In genomic region chr3:189805375-189806067, GRCh38 we compare ENCODE assay signal across 15 cellular contexts.
DNase-seq lines count a peak whose midpoint lies in the region; ATAC-seq, FAIRE-seq and TF ChIP-seq lines count a peak whose summit lies in the region.
"Had no signal": no experiment of that assay in that cellular context is flagged by ENCODE, and none has a peak within 500 bp of the region (broad histone marks: within the 10 kb centered on the region; RNA-seq: fewer than 3 reads in every experiment).

No MANE protein-coding gene starts in this region.

- H2AFZ ChIP-seq in keratinocyte (ENCODE audit: control insufficient read depth, low read length) = no peak overlapping the region

- DNase-seq in H54 (ENCODE audit: insufficient read length, low spot score) (no peak), RWPE2 (ENCODE audit: low spot score) (no peak), keratinocyte (ENCODE audit: low read depth, low spot score) (no peak), gastrocnemius medialis (no peak), NCI-H2196 treated with DMSO at 0.1 percent for 48 hours (lab: John Stamatoyannopoulos, UW; ENCODE audit: unreplicated experiment) (no peak), NCI-H526 (lab: John Stamatoyannopoulos, UW) (no peak)
- no peak for DNase-seq in activated CD8-positive, alpha-beta T cell treated with anti-CD3 and anti-CD28 coated beads, Interleukin-2, amount 10 ng/mL, durations not matched to agents 7 days and 5 days
- DNase-seq: CD8-positive, alpha-beta memory T cell; NCI-H1092; NCI-H1694 treated with DMSO at 0.1 percent for 48 hours; NCI-H446 treated with DMSO at 0.1 percent for 48 hours had no signal

- no peaks in the 10 kb centered on the region for H3K4me1 Mint-ChIP-seq in activated CD8-positive, alpha-beta T cell treated with anti-CD3 and anti-CD28 coated beads, Interleukin-2, amount 10 ng/mL, durations not matched to agents 7 days and 5 days (ENCODE audit: low read depth)
- H3K4me1 Mint-ChIP-seq: CD8-positive, alpha-beta memory T cell had no signal

- H3K4me3 ChIP-seq in RWPE2 (ENCODE audit: severe bottlenecking) (no peak overlapping the region), keratinocyte (ENCODE audit: control insufficient read depth in 2 of 3, extremely low read depth in 1 of 3, insufficient read depth in 2 of 3, low read depth in 1 of 3, low read length in 3 of 3) (no peak overlapping the region), gastrocnemius medialis (no peak overlapping the region)
- H3K4me3 ChIP-seq: BLaER1, K562 had no signal

- H3K4me1 ChIP-seq in RWPE2 (ENCODE audit: insufficient read depth, poor library complexity, severe bottlenecking) = peaks cover 11% of the 10 kb centered on the region
- H3K4me1 ChIP-seq in keratinocyte (ENCODE audit: control insufficient read depth, extremely low read depth, insufficient read depth, low read length) = peaks cover 60% of the 10 kb centered on the region
- peaks cover 8 to 24% of the 10 kb centered on the region in 2 donors for H3K4me1 ChIP-seq in gastrocnemius medialis
- H3K4me1 ChIP-seq: BLaER1 had no signal

- H3K36me3 ChIP-seq in RWPE2 (ENCODE audit: low read depth) (peaks cover 78% of the 10 kb centered on the region), keratinocyte (ENCODE audit: control insufficient read depth in 2 of 2, extremely low read depth in 1 of 2, insufficient read depth in 2 of 2, low read length in 2 of 2) (peaks cover 18 to 47% of the 10 kb centered on the region in 2 experiments), gastrocnemius medialis (peaks cover 0 to 4% of the 10 kb centered on the region in 2 donors)
- H3K36me3 ChIP-seq: BLaER1 had no signal

- peaks cover 3% of the 10 kb centered on the region for H4K20me1 ChIP-seq in keratinocyte (ENCODE audit: control insufficient read depth, extremely low read depth, insufficient read depth, low read length)
- H4K20me1 ChIP-seq: BLaER1 had no signal

- H3K9me1 ChIP-seq in keratinocyte (ENCODE audit: control insufficient read depth, extremely low read depth, insufficient read depth, low read length) = peaks cover 2% of the 10 kb centered on the region

- POLR2A ChIA-PET in activated CD8-positive, alpha-beta T cell treated with anti-CD3 and anti-CD28 coated beads, Interleukin-2, amount 10 ng/mL, durations not matched to agents 7 days and 5 days (lab: Charles Lee) = no interaction called here

- H3K9me3 Mint-ChIP-seq in activated CD8-positive, alpha-beta T cell treated with anti-CD3 and anti-CD28 coated beads, Interleukin-2, amount 10 ng/mL, durations not matched to agents 7 days and 5 days (ENCODE audit: insufficient read depth) = no peaks in the 10 kb centered on the region
- H3K9me3 Mint-ChIP-seq: CD8-positive, alpha-beta memory T cell had no signal

- peaks cover 89% of the 10 kb centered on the region for H3K79me2 ChIP-seq in keratinocyte (ENCODE audit: control insufficient read depth, insufficient read depth, low read length)

- dilution Hi-C loops in keratinocyte (cut with MboI; ENCODE audit: extremely low pct_ligation_motif_present, low sequenced_read_pairs) = no loop called here

- H3K27me3 ChIP-seq in RWPE2 (ENCODE audit: insufficient read depth, poor library complexity, severe bottlenecking) = no peaks in the 10 kb centered on the region
- H3K27me3 ChIP-seq in keratinocyte (ENCODE audit: control insufficient read depth, extremely low read depth, insufficient read depth, low read length) = no peaks in the 10 kb centered on the region
- H3K27me3 ChIP-seq in gastrocnemius medialis = no peaks in the 10 kb centered on the region
- H3K27me3 ChIP-seq: BLaER1 had no signal

- H3K4me2 ChIP-seq in keratinocyte (ENCODE audit: control insufficient read depth, extremely low read depth, insufficient read depth, low read depth, low read length) = peak overlapping the region; percentile 57
- H3K4me2 ChIP-seq: BLaER1 had no signal

- FAIRE-seq in H54 (lab: Jason Lieb, UNC) (peak; percentile 20), keratinocyte (lab: Jason Lieb, UNC) (peak; percentile 71)
- FAIRE-seq: HTR-8/SVneo, K562 had no signal

- no peak for TF ChIP-seq POLR2A in H54 (IDR thresholded peaks at IDR 0.05; ENCODE audit: low read depth, low read length)
- no peak for TF ChIP-seq POLR2A in gastrocnemius medialis (IDR thresholded peaks at IDR 0.05)

- H3K27ac ChIP-seq in RWPE2 (ENCODE audit: poor library complexity, severe bottlenecking) = peak overlapping the region; percentile 11
- peak overlapping the region; percentile 39 for H3K27ac ChIP-seq in keratinocyte (ENCODE audit: control insufficient read depth, insufficient read depth, low read length)
- peak overlapping the region; percentile 73 to 95 (median 92) for H3K27ac ChIP-seq in gastrocnemius medialis
- H3K27ac ChIP-seq: BLaER1 had no signal

- no peak overlapping the region for H3K9ac ChIP-seq in keratinocyte (ENCODE audit: control insufficient read depth, extremely low read depth, insufficient read depth, low read length)
- H3K9ac ChIP-seq: BLaER1 had no signal

- intact Hi-C loops in gastrocnemius medialis (cut with DNase I; ENCODE audit: low total_unique reads) = loop anchor here (2.0 kb wide), 1 partner anchor 175 kb away; the partner anchor contains the start of gene TP63

- no peaks in the 10 kb centered on the region for H3K27me3 Mint-ChIP-seq in activated CD8-positive, alpha-beta T cell treated with anti-CD3 and anti-CD28 coated beads, Interleukin-2, amount 10 ng/mL, durations not matched to agents 7 days and 5 days (ENCODE audit: low read depth)
- H3K27me3 Mint-ChIP-seq: CD8-positive, alpha-beta memory T cell had no signal

- no peaks in the 10 kb centered on the region for H3K9me3 ChIP-seq in RWPE2 (ENCODE audit: severe bottlenecking)
- no peaks in the 10 kb centered on the region for H3K9me3 ChIP-seq in keratinocyte (ENCODE audit: control insufficient read depth, low read depth, low read length)
- H3K9me3 ChIP-seq in gastrocnemius medialis = no peaks in the 10 kb centered on the region
- H3K9me3 ChIP-seq: BLaER1 had no signal

- no peak overlapping the region for H3K4me3 Mint-ChIP-seq in activated CD8-positive, alpha-beta T cell treated with anti-CD3 and anti-CD28 coated beads, Interleukin-2, amount 10 ng/mL, durations not matched to agents 7 days and 5 days
- H3K4me3 Mint-ChIP-seq: CD8-positive, alpha-beta memory T cell had no signal

- TF ChIP-seq CTCF in RWPE2 (IDR thresholded peaks at IDR 0.05; ENCODE audit: poor library complexity, severe bottlenecking) (no peak), keratinocyte (optimal IDR thresholded peaks at IDR 0.05 in 1 of 3, IDR thresholded peaks at IDR 0.05 in 1 of 3, conservative IDR thresholded peaks at IDR 0.05 in 1 of 3; ENCODE audit: extremely low read depth in 1 of 3, insufficient read depth in 2 of 3, low read length in 3 of 3) (no peak), gastrocnemius medialis (IDR thresholded peaks at IDR 0.05 in 4 of 5, conservative IDR thresholded peaks at IDR 0.05 in 1 of 5) (no peak)

- in situ Hi-C loops in gastrocnemius medialis (cut with MboI; ENCODE audit: low sequenced_read_pairs in 4 of 4) = loop anchor here in 1 of 4 donors (25.0 kb wide), 1 partner anchor 168 kb away; the partner anchor contains the start of gene TP63

- ATAC-seq in RWPE2 (ENCODE audit: low read depth) (no peak), gastrocnemius medialis (peak in 1 of 2 donors; percentile 19), GM18870 (IDR thresholded peaks at IDR 0.05; ENCODE audit: unreplicated experiment) (no peak)
- ATAC-seq in activated CD8-positive, alpha-beta T cell treated with anti-CD3 and anti-CD28 coated beads, Interleukin-2, amount 10 ng/mL, durations not matched to agents 7 days and 5 days = no peak
- ATAC-seq: K562 had no signal

- CTCF ChIA-PET in activated CD8-positive, alpha-beta T cell treated with anti-CD3 and anti-CD28 coated beads, Interleukin-2, amount 10 ng/mL, durations not matched to agents 7 days and 5 days (lab: Charles Lee) = no interaction called here

- H3K27ac Mint-ChIP-seq in activated CD8-positive, alpha-beta T cell treated with anti-CD3 and anti-CD28 coated beads, Interleukin-2, amount 10 ng/mL, durations not matched to agents 7 days and 5 days = no peak overlapping the region

- no peaks in the 10 kb centered on the region for H3K36me3 Mint-ChIP-seq in activated CD8-positive, alpha-beta T cell treated with anti-CD3 and anti-CD28 coated beads, Interleukin-2, amount 10 ng/mL, durations not matched to agents 7 days and 5 days (ENCODE audit: low read depth)
- H3K36me3 Mint-ChIP-seq: CD8-positive, alpha-beta memory T cell had no signal

Comparison
In these comparisons a context has a peak if more than half of its experiments do, and no peak if none do; other contexts are left out.
1. H3K27ac ChIP-seq: peak in every context shown above with its lines; median percentile 92 in gastrocnemius medialis; 39 in keratinocyte; 11 in RWPE2.